Comparison of ENCODE assay signal across 8 cellular contexts in genomic region chr6:16420332-16420714, GRCh38.
A peak's percentile ranks its signal among the peaks of the same experiment; 100 is the strongest.
DNase-seq lines count a peak whose midpoint lies in the region; ATAC-seq and TF ChIP-seq lines count a peak whose summit lies in the region.

No MANE protein-coding gene starts in this region.

- no peaks in the 10 kb centered on the region for H3K27me3 ChIP-seq in thoracic aorta (replicated peaks; ENCODE audit: insufficient read depth)

- no peaks in the 10 kb centered on the region for H3K9me3 Mint-ChIP-seq in activated T-cell treated with anti-CD3 and anti-CD28 coated beads, Interleukin-2, amount 50 U/mL, for 72 hours
- H3K9me3 Mint-ChIP-seq in brain = no peaks in the 10 kb centered on the region

- no peaks in the 10 kb centered on the region for H3K27me3 Mint-ChIP-seq in activated T-cell treated with anti-CD3 and anti-CD28 coated beads, Interleukin-2, amount 50 U/mL, for 72 hours (ENCODE audit: low read depth)
- no peaks in the 10 kb centered on the region for H3K27me3 Mint-ChIP-seq in brain

- H3K27ac ChIP-seq in thoracic aorta = peak overlapping the region; percentile 19 to 25

- H3K9me3 ChIP-seq in thoracic aorta = no peaks in the 10 kb centered on the region

- peaks cover 66% of the 10 kb centered on the region for H3K4me1 Mint-ChIP-seq in activated T-cell treated with anti-CD3 and anti-CD28 coated beads, Interleukin-2, amount 50 U/mL, for 72 hours (ENCODE audit: low read depth)
- H3K4me1 Mint-ChIP-seq in brain = peaks cover 51% of the 10 kb centered on the region

- ATAC-seq in activated T-cell treated with anti-CD3 and anti-CD28 coated beads, Interleukin-2, amount 50 U/mL, for 72 hours (replicated peaks in 1 of 2) = peak; percentile 36 to 37
- ATAC-seq in HG03342 (IDR thresholded peaks at IDR 0.05; ENCODE audit: unreplicated experiment) (peak; percentile 22), thoracic aorta (ENCODE audit: insufficient number of reproducible peaks, low FRiP score, low read depth) (no peak)

- TF ChIP-seq CTCF in brain (conservative IDR thresholded peaks at IDR 0.05) (no peak), thoracic aorta (IDR thresholded peaks at IDR 0.05) (no peak)

- peak overlapping the region; percentile 82 to 94 for H3K4me3 Mint-ChIP-seq in activated T-cell treated with anti-CD3 and anti-CD28 coated beads, Interleukin-2, amount 50 U/mL, for 72 hours
- H3K4me3 Mint-ChIP-seq in brain = peak overlapping the region in 2 of 5 experiments; percentile 13 to 65

- no peak for DNase-seq in activated T-cell treated with anti-CD3 and anti-CD28 coated beads, Interleukin-2, amount 50 U/mL, for 72 hours
- DNase-seq in activated T-cell treated with anti-CD3 and anti-CD28 coated beads for 4 hours (no peak), thoracic aorta (ENCODE audit: low spot score) (no peak), NCI-H2227 (lab: John Stamatoyannopoulos, UW; ENCODE audit: unreplicated experiment) (no peak), GF-D8 (lab: John Stamatoyannopoulos, UW) (no peak)
- no peak for DNase-seq in stimulated activated CD4-positive, alpha-beta T cell treated with anti-CD3 and anti-CD28 coated beads, Interleukin-15, amount 100 ng/mL, for 24 hours

- H3K4me3 ChIP-seq in thoracic aorta = no peak overlapping the region

- H3K4me1 ChIP-seq in thoracic aorta (ENCODE audit: control insufficient read depth in 1 of 2, low read depth in 2 of 2) = peaks cover 4 to 24% of the 10 kb centered on the region in 2 donors

- peak overlapping the region; percentile 95 for H3K27ac Mint-ChIP-seq in activated T-cell treated with anti-CD3 and anti-CD28 coated beads, Interleukin-2, amount 50 U/mL, for 72 hours
- H3K27ac Mint-ChIP-seq in brain = peak overlapping the region in 4 of 5 experiments; percentile 5 to 93 (median 89)

- peaks cover 0 to 3% of the 10 kb centered on the region in 2 donors for H3K36me3 Mint-ChIP-seq in activated T-cell treated with anti-CD3 and anti-CD28 coated beads, Interleukin-2, amount 50 U/mL, for 72 hours (ENCODE audit: insufficient read depth in 2 of 2)
- no peaks in the 10 kb centered on the region for H3K36me3 Mint-ChIP-seq in brain

- no peaks in the 10 kb centered on the region for H3K36me3 ChIP-seq in thoracic aorta
